14 cellular contexts compared by ENCODE assay signal in the genomic region with DNA sequence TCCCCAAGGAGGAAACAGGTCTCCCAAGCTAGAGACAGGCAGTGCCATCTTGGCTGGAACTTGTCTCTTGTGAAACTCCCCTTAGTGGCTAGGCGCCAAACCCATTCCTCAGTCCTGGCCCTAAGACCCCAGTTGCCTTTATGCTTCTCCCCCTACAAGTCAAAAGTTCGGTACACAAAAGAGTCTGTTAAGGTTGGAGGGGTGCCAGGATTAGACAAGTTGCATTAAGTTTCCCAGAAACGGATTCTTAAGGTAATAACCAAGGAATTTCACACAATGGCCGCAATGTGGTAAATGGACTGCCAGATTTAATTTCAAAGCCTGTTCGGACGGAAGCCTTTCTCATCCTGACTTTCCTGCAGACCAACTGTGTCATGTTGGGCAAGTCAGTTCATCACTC.
"Had no signal": no experiment of that assay in that cellular context is flagged by ENCODE, and none has a peak within 500 bp of the region (broad histone marks: within the 10 kb centered on the region; RNA-seq: fewer than 3 reads in every experiment).

No MANE protein-coding gene starts in this region.

- H3K27ac ChIP-seq: cardiac muscle cell, esophagus muscularis mucosa, pancreas had no signal

- H3K9me3 ChIP-seq: esophagus muscularis mucosa, pancreas had no signal

- H3K4me3 ChIP-seq: cardiac muscle cell, esophagus muscularis mucosa, pancreas had no signal

- ATAC-seq: activated CD8-positive, alpha-beta T cell treated with anti-CD3 and anti-CD28 coated beads for 36 hours; activated naive CD4-positive, alpha-beta T cell treated with anti-CD3 and anti-CD28 coated beads, Interleukin-2, amount 50 U/mL, for 72 hours; activated T-cell treated with anti-CD3 and anti-CD28 coated beads, Interleukin-2, amount 50 U/mL, for 4 hours; pancreas; stimulated activated effector memory CD8-positive, alpha-beta T cell treated with anti-CD3 and anti-CD28 coated beads, Interleukin-12 subunit alpha, Interleukin-12 subunit beta, amount 100 ng/mL, for 72 hours had no signal

- H3K27me3 ChIP-seq: cardiac muscle cell, esophagus muscularis mucosa, pancreas had no signal

- H3K36me3 ChIP-seq: cardiac muscle cell, esophagus muscularis mucosa, pancreas had no signal

- H3K4me1 ChIP-seq: pancreas had no signal

- DNase-seq: activated B cell treated with CpG ODN at 0.5 μM for 24 hours; activated CD4-positive, alpha-beta T cell treated with anti-CD3 and anti-CD28 coated beads for 48 hours; activated CD8-positive, alpha-beta T cell treated with anti-CD3 and anti-CD28 coated beads for 36 hours; activated effector memory CD4-positive, alpha-beta T cell treated with Interleukin-2 at 50 U/mL for 16 hours; activated T-cell treated with anti-CD3 and anti-CD28 coated beads, Interleukin-2, amount 50 U/mL, for 4 hours; amniotic stem cell; foreskin melanocyte; kidney glomerular epithelial cell; pancreas; SW 1271 had no signal
